14 cellular contexts compared by ENCODE assay signal in genomic region chr7:155454183-155455112, GRCh38. TPM values are rescaled to one million over a fixed set of nuclear protein-coding genes. Genes with fewer than 3 reads are reported as not detected.
DNase-seq lines count a peak whose midpoint lies in the region; ATAC-seq, FAIRE-seq and TF ChIP-seq lines count a peak whose summit lies in the region.
"Had no signal": no experiment of that assay in that cellular context is flagged by ENCODE, and none has a peak within 500 bp of the region (broad histone marks: within the 10 kb centered on the region; RNA-seq: fewer than 3 reads in every experiment).

No MANE protein-coding gene starts in this region.

- H3K4me3 ChIP-seq in HepG2 (replicated peaks in 1 of 3; ENCODE audit: insufficient read depth in 1 of 3, low read depth in 2 of 3, low read length in 3 of 3) (no peak overlapping the region), right lobe of liver (no peak overlapping the region), upper lobe of right lung (no peak overlapping the region)
- H3K4me3 ChIP-seq: colonic mucosa had no signal

- H3K4me1 ChIP-seq in HepG2 (ENCODE audit: insufficient read depth, low read length) (no peaks in the 10 kb centered on the region), right lobe of liver (peaks cover 0 to 25% (median 0%) of the 10 kb centered on the region in 4 donors), upper lobe of right lung (peaks cover 20% of the 10 kb centered on the region)

- H3K9me3 ChIP-seq in HepG2 (ENCODE audit: low read length) (no peaks in the 10 kb centered on the region), right lobe of liver (no peaks in the 10 kb centered on the region), upper lobe of right lung (no peaks in the 10 kb centered on the region)
- H3K9me3 ChIP-seq: colonic mucosa, right atrium auricular region had no signal

- WGBS in HepG2 (ENCODE audit: low lambda C conversion rate), result 20% methylated on average over 15 of the region's 82 CpGs
- 11% methylated on average over 26 of the region's 82 CpGs for WGBS in right lobe of liver (ENCODE audit: insufficient coverage, low coverage, low lambda C conversion rate, missing lambda C conversion rate)

- no peaks in the 10 kb centered on the region for H3K9me3 Mint-ChIP-seq in activated B cell treated with CpG ODN at 0.5 μM for 24 hours
- peaks cover 0 to 3% (median 0%) of the 10 kb centered on the region in 9 donors for H3K9me3 Mint-ChIP-seq in naive thymus-derived CD8-positive, alpha-beta T cell

- H2AFZ ChIP-seq in HepG2 (ENCODE audit: low read length), result no peak overlapping the region

- no peak overlapping the region for H3K4me3 Mint-ChIP-seq in activated B cell treated with CpG ODN at 0.5 μM for 24 hours
- peak overlapping the region in 6 of 10 donors; percentile 29 to 43 (median 36) for H3K4me3 Mint-ChIP-seq in naive thymus-derived CD8-positive, alpha-beta T cell

- peaks cover 47% of the 10 kb centered on the region for H3K27me3 Mint-ChIP-seq in activated B cell treated with CpG ODN at 0.5 μM for 24 hours
- peaks cover 21 to 70% (median 57%) of the 10 kb centered on the region in 5 donors for H3K27me3 Mint-ChIP-seq in naive thymus-derived CD8-positive, alpha-beta T cell

- in situ Hi-C loops in HepG2 (cut with HindIII; ENCODE audit: extremely low pct_ligation_motif_present, low pct_unique_long_range_greater_than_20kb), result no loop called here

- no peak for FAIRE-seq in HepG2 (lab: Jason Lieb, UNC)
- FAIRE-seq: H54, RCC 7860 had no signal

- H3K36me3 ChIP-seq in HepG2 (replicated peaks in 1 of 2; ENCODE audit: control insufficient read depth in 1 of 2, insufficient read depth in 2 of 2, low read length in 2 of 2) (no peaks in the 10 kb centered on the region), right lobe of liver (no peaks in the 10 kb centered on the region), upper lobe of right lung (no peaks in the 10 kb centered on the region)
- H3K36me3 ChIP-seq: colonic mucosa, right atrium auricular region had no signal

- no peaks in the 10 kb centered on the region for H4K20me1 ChIP-seq in HepG2 (ENCODE audit: insufficient read depth, low read length)

- peaks cover 8 to 77% of the 10 kb centered on the region in 2 experiments for H3K27me3 ChIP-seq in HepG2 (ENCODE audit: control insufficient read depth in 1 of 2, insufficient read depth in 2 of 2, low read length in 2 of 2)
- peaks cover 0 to 91% of the 10 kb centered on the region in 2 donors for H3K27me3 ChIP-seq in right lobe of liver
- peaks cover 93% of the 10 kb centered on the region for H3K27me3 ChIP-seq in upper lobe of right lung

- POLR2A ChIA-PET in HepG2 (lab: Yijun Ruan, JAX) (no interaction called here), activated B cell treated with CpG ODN at 0.5 μM for 24 hours (lab: Charles Lee) (no interaction called here)
- POLR2A ChIA-PET in naive thymus-derived CD8-positive, alpha-beta T cell (lab: Charles Lee), result no interaction called here

- H3K4me1 Mint-ChIP-seq in activated B cell treated with CpG ODN at 0.5 μM for 24 hours, result peaks cover 27% of the 10 kb centered on the region
- peaks cover 8 to 42% (median 26%) of the 10 kb centered on the region in 4 donors for H3K4me1 Mint-ChIP-seq in naive thymus-derived CD8-positive, alpha-beta T cell

- TF ChIP-seq CTCF in HepG2 (CRISPR knock-in tag; IDR thresholded peaks at IDR 0.05) (no peak), right lobe of liver (IDR thresholded peaks at IDR 0.05) (no peak), activated B cell treated with CpG ODN at 0.5 μM for 24 hours (IDR thresholded peaks at IDR 0.05) (no peak), upper lobe of right lung (IDR thresholded peaks at IDR 0.05) (no peak)

- TF ChIP-seq EP300 in HepG2 (IDR thresholded peaks at IDR 0.05; ENCODE audit: low read depth in 2 of 2, low read length in 2 of 2), result no peak
- TF ChIP-seq EP300 in HepG2 (CRISPR knock-in tag; IDR thresholded peaks at IDR 0.05; ENCODE audit: borderline replicate concordance), result no peak

- no peak overlapping the region for H3K4me2 ChIP-seq in HepG2 (ENCODE audit: low read depth, low read length)

- no peaks in the 10 kb centered on the region for H3K36me3 Mint-ChIP-seq in activated B cell treated with CpG ODN at 0.5 μM for 24 hours (ENCODE audit: low read depth)
- peaks cover 0 to 10% (median 0%) of the 10 kb centered on the region in 3 donors for H3K36me3 Mint-ChIP-seq in naive thymus-derived CD8-positive, alpha-beta T cell

- no peak for ATAC-seq in HepG2
- ATAC-seq in right lobe of liver, result no peak
- ATAC-seq in activated B cell treated with CpG ODN at 0.5 μM for 24 hours (ENCODE audit: low read depth), result no peak
- ATAC-seq in naive thymus-derived CD8-positive, alpha-beta T cell, result no peak
- ATAC-seq in upper lobe of right lung, result no peak
- no peak for ATAC-seq in GM18517 (IDR thresholded peaks at IDR 0.05; ENCODE audit: unreplicated experiment)
- no peak for ATAC-seq in HG03442 (IDR thresholded peaks at IDR 0.05; ENCODE audit: unreplicated experiment)

- CTCF ChIA-PET in HepG2 (lab: Yijun Ruan, JAX; ENCODE audit: low intra/inter-chr PET ratio, low total read pairs) (no interaction called here), activated B cell treated with CpG ODN at 0.5 μM for 24 hours (lab: Charles Lee) (no interaction called here)

- no peak overlapping the region for H3K9ac ChIP-seq in HepG2 (ENCODE audit: insufficient read depth, low read depth, low read length)

- DNase-seq in HepG2 (ENCODE audit: low spot score) (no peak), right lobe of liver (no peak), activated B cell treated with CpG ODN at 0.5 μM for 24 hours (no peak), upper lobe of right lung (peak; percentile 39)
- peak in 1 of 10 donors; percentile 13 for DNase-seq in naive thymus-derived CD8-positive, alpha-beta T cell
- DNase-seq: colonic mucosa, GF-D8, T1000 had no signal

- TF ChIP-seq RAD21 in HepG2 (CRISPR knock-in tag; IDR thresholded peaks at IDR 0.05), result no peak

- BruUV-seq in HepG2 (replicated peaks; lab: Mats Ljungman, UMichigan), result no TSS peak

- no peak for TF ChIP-seq POLR2A in HepG2 (IDR thresholded peaks at IDR 0.05; ENCODE audit: insufficient read depth in 1 of 2, low read depth in 2 of 2, low read length in 2 of 2)
- no peak for TF ChIP-seq POLR2A in right lobe of liver (IDR thresholded peaks at IDR 0.05)

- H3K27ac Mint-ChIP-seq in activated B cell treated with CpG ODN at 0.5 μM for 24 hours, result peak overlapping the region; percentile 53
- H3K27ac Mint-ChIP-seq in naive thymus-derived CD8-positive, alpha-beta T cell, result no peak overlapping the region
- H3K27ac Mint-ChIP-seq: CD14-positive monocyte had no signal

- intact Hi-C loops in HepG2 (cut with micrococcal nuclease; ENCODE audit: unreplicated experiment) (no loop called here), right lobe of liver (cut with DNase I) (no loop called here), activated B cell treated with CpG ODN at 0.5 μM for 24 hours (cut with micrococcal nuclease) (loop anchor here (2.0 to 5.0 kb wide), 3 partner anchors 56 to 1553 kb away; no protein-coding TSS in a partner anchor), upper lobe of right lung (cut with DNase I) (no loop called here)

- H3K27ac ChIP-seq in HepG2 (ENCODE audit: extremely low read length, insufficient read depth, low read length), result no peak overlapping the region
- no peak overlapping the region for H3K27ac ChIP-seq in right lobe of liver
- no peak overlapping the region for H3K27ac ChIP-seq in upper lobe of right lung
- H3K27ac ChIP-seq: colonic mucosa, right atrium auricular region had no signal

- H3K79me2 ChIP-seq in HepG2 (ENCODE audit: insufficient read depth, low read length), result no peaks in the 10 kb centered on the region

TF ChIP-seq in HepG2, 621 proteins besides CTCF, POLR2A, EP300 and RAD21 (continues in another document):
- TF ChIP-seq IKZF5 (CRISPR knock-in tag; IDR thresholded peaks at IDR 0.05), result no peak

RNA-seq across cellular contexts. Expression of gene EN2, which starts 3.5 kb away (rescaled TPM):
- total RNA-seq in HepG2 (2016; rRNA removed; fragmentation: Illumina TruSeq; extraction: Trizol) (not detected in 2 replicates), right lobe of liver (not detected), activated B cell treated with CpG ODN at 0.5 μM for 24 hours (not detected in 2 replicates), upper lobe of right lung (not detected)
- not detected in 2 replicates for total RNA-seq in HepG2 (2016; cell fraction: cytosol; rRNA removed; fragmentation: Illumina TruSeq; extraction: Trizol; ENCODE audit: low read depth)
- not detected in 2 replicates for total RNA-seq in HepG2 (2016; cell fraction: insoluble cytoplasmic fraction; rRNA removed; fragmentation: Illumina TruSeq; extraction: Trizol)
- not detected in 2 replicates for total RNA-seq in HepG2 (2016; cell fraction: membrane; rRNA removed; fragmentation: Illumina TruSeq; extraction: Trizol)
- total RNA-seq in HepG2 (2016; cell fraction: nucleus; rRNA removed; fragmentation: Illumina TruSeq; extraction: Trizol), result not detected in 2 replicates
- polyA plus RNA-seq in HepG2 (2011; rRNA removed), result not detected in 2 replicates
- polyA plus RNA-seq in HepG2 (2011; cell fraction: cytosol; rRNA removed), result not detected in 2 replicates
- polyA plus RNA-seq in HepG2 (2011; cell fraction: nucleus; rRNA removed), result not detected in 2 replicates
- polyA plus RNA-seq in HepG2 (2012), result not detected in 2 replicates
- polyA plus RNA-seq in HepG2 (2016; cell fraction: cytosol; fragmentation: Illumina TruSeq; extraction: Trizol; ENCODE audit: low read depth), result not detected in 2 replicates
- polyA plus RNA-seq in HepG2 (2016; cell fraction: insoluble cytoplasmic fraction; fragmentation: Illumina TruSeq; extraction: Trizol; ENCODE audit: low read depth), result not detected in 2 replicates
- polyA plus RNA-seq in HepG2 (2016; cell fraction: membrane; fragmentation: Illumina TruSeq; extraction: Trizol; ENCODE audit: low read depth), result not detected in 2 replicates
- not detected in 2 replicates for polyA plus RNA-seq in HepG2 (2016; cell fraction: nucleus; fragmentation: Illumina TruSeq; extraction: Trizol; ENCODE audit: insufficient read depth, low read depth)
- not detected in 2 replicates for polyA minus RNA-seq in HepG2 (2011; rRNA and poly(A)+ RNA removed; ENCODE audit: low replicate concordance)
- polyA minus RNA-seq in HepG2 (2011; cell fraction: cytosol; rRNA and poly(A)+ RNA removed), result not detected in 2 replicates
- not detected in 2 replicates for polyA minus RNA-seq in HepG2 (2011; cell fraction: nucleus; rRNA and poly(A)+ RNA removed)
- not detected for total RNA-seq in naive thymus-derived CD8-positive, alpha-beta T cell
- polyA plus RNA-seq in naive thymus-derived CD8-positive, alpha-beta T cell, result not detected
- total RNA-seq: colonic mucosa, right atrium auricular region had no signal
- polyA plus RNA-seq: CD14-positive monocyte had no signal
